Comparison of ENCODE assay signal across 8 cellular contexts in genomic region chr2:38184964-38185603, GRCh38.
DNase-seq lines count a peak whose midpoint lies in the region; ATAC-seq and TF ChIP-seq lines count a peak whose summit lies in the region.

No MANE protein-coding gene starts in this region.

- peaks cover 2% of the 10 kb centered on the region for H3K4me1 ChIP-seq in smooth muscle cell (ENCODE audit: low read depth)
- no peaks in the 10 kb centered on the region; a peak in 1 of 4 replicates for H3K4me1 ChIP-seq in SK-N-SH (ENCODE audit: control insufficient read depth in 1 of 2, insufficient read depth in 2 of 2, low read depth in 1 of 2, low read length in 1 of 2)

- TF ChIP-seq POLR2A in lower leg skin (IDR thresholded peaks at IDR 0.05), result no peak

- no peaks in the 10 kb centered on the region for H3K9me2 ChIP-seq in SK-N-SH

- H2AFZ ChIP-seq in smooth muscle cell (ENCODE audit: low read depth) (no peak overlapping the region), SK-N-SH (ENCODE audit: low read depth) (no peak overlapping the region)

- no peak for TF ChIP-seq EP300 in SK-N-SH (IDR thresholded peaks at IDR 0.05; ENCODE audit: borderline replicate concordance in 1 of 2, low read depth in 1 of 2, low read length in 1 of 2)

- intact Hi-C loops in lower leg skin (cut with DNase I; ENCODE audit: low total_unique reads), result loop anchor here (5.0 kb wide), 1 partner anchor 1213 kb away; no protein-coding TSS in a partner anchor

- POLR2A ChIA-PET in RWPE1 (lab: Yijun Ruan, JAX; ENCODE audit: low non-redundant PET) (no interaction called here), SK-N-SH (lab: Yijun Ruan, JAX) (no interaction called here)

- H3K27ac ChIP-seq in RWPE1 (no peak overlapping the region), smooth muscle cell (ENCODE audit: low read depth) (peak overlapping the region; percentile 40), substantia nigra (ENCODE audit: low read depth, low read length, poor library complexity, severe bottlenecking) (no peak overlapping the region), SK-N-SH (ENCODE audit: low read depth in 2 of 2, low read length in 1 of 2) (no peak overlapping the region)

- DNase-seq in RWPE1 (ENCODE audit: low spot score) (peak; percentile 28), smooth muscle cell (lab: John Stamatoyannopoulos, UW; ENCODE audit: unreplicated experiment) (no peak), substantia nigra (lab: John Stamatoyannopoulos, UW) (no peak), SK-N-SH (no peak), lower leg skin (ENCODE audit: low spot score in 2 of 2) (no peak), NCI-H1092 (lab: John Stamatoyannopoulos, UW) (no peak)

- TF ChIP-seq RAD21 in SK-N-SH (IDR thresholded peaks at IDR 0.05; ENCODE audit: low read length), result no peak

- H3K36me3 ChIP-seq in smooth muscle cell (ENCODE audit: low read depth) (no peaks in the 10 kb centered on the region), SK-N-SH (replicated peaks in 1 of 2; ENCODE audit: control insufficient read depth in 1 of 2, insufficient read depth in 2 of 2, low read length in 1 of 2) (no peaks in the 10 kb centered on the region)

- ATAC-seq in GM19043 (IDR thresholded peaks at IDR 0.05; ENCODE audit: low read depth, unreplicated experiment) (peak; percentile 98), HG02943 (IDR thresholded peaks at IDR 0.05; ENCODE audit: low read depth, unreplicated experiment) (peak; percentile 96)

- CTCF ChIA-PET in RWPE1 (lab: Yijun Ruan, JAX), result no interaction called here
- CTCF ChIA-PET in SK-N-SH (lab: Yijun Ruan, JAX), result no interaction called here

- H3K4me3 ChIP-seq in smooth muscle cell (no peak overlapping the region), SK-N-SH (ENCODE audit: low read depth in 2 of 2, low read length in 1 of 2) (no peak overlapping the region), lower leg skin (ENCODE audit: low read depth, poor library complexity, severe bottlenecking) (no peak overlapping the region)

- no peak overlapping the region for H3K9ac ChIP-seq in smooth muscle cell (ENCODE audit: low read depth)
- H3K9ac ChIP-seq in SK-N-SH, result no peak overlapping the region

- H3K4me2 ChIP-seq in smooth muscle cell (no peak overlapping the region), SK-N-SH (no peak overlapping the region)

- H3K9me3 ChIP-seq in smooth muscle cell (replicated peaks; ENCODE audit: low read depth) (no peaks in the 10 kb centered on the region), SK-N-SH (no peaks in the 10 kb centered on the region)

- 64% methylated on average over 2 of the region's 2 CpGs for WGBS in smooth muscle cell (ENCODE audit: low lambda C conversion rate)
- 58% methylated on average over 2 of the region's 2 CpGs for WGBS in SK-N-SH (ENCODE audit: low lambda C conversion rate)
- 57 to 65% methylated on average over 2 of the region's 2 CpGs for WGBS in lower leg skin, 2 donors

- H3K79me2 ChIP-seq in smooth muscle cell (ENCODE audit: low read depth), result no peaks in the 10 kb centered on the region
- H3K79me2 ChIP-seq in SK-N-SH (ENCODE audit: insufficient read depth), result no peaks in the 10 kb centered on the region

- TF ChIP-seq CTCF in RWPE1 (conservative IDR thresholded peaks at IDR 0.05; ENCODE audit: low read depth) (no peak), smooth muscle cell (IDR thresholded peaks at IDR 0.05; ENCODE audit: borderline replicate concordance, insufficient read depth, poor library complexity, severe bottlenecking) (no peak), SK-N-SH (IDR thresholded peaks at IDR 0.05) (no peak), lower leg skin (IDR thresholded peaks at IDR 0.05) (no peak)

- no peaks in the 10 kb centered on the region for H3K27me3 ChIP-seq in smooth muscle cell (ENCODE audit: low read depth)
- no peaks in the 10 kb centered on the region for H3K27me3 ChIP-seq in SK-N-SH (ENCODE audit: insufficient read depth)

- H4K20me1 ChIP-seq in smooth muscle cell (ENCODE audit: low read depth) (no peaks in the 10 kb centered on the region), SK-N-SH (ENCODE audit: insufficient read depth) (no peaks in the 10 kb centered on the region)

- H3F3A ChIP-seq in smooth muscle cell (ENCODE audit: low read depth) (peaks cover 5% of the 10 kb centered on the region), SK-N-SH (replicated peaks; ENCODE audit: insufficient read depth) (no peaks in the 10 kb centered on the region)

TF ChIP-seq in SK-N-SH, 30 proteins besides CTCF, POLR2A, EP300 and RAD21:
- TF ChIP-seq MEF2A (IDR thresholded peaks at IDR 0.05; ENCODE audit: borderline replicate concordance, low read depth), result no peak
- TF ChIP-seq USF1 (IDR thresholded peaks at IDR 0.05; ENCODE audit: borderline replicate concordance, low read depth), result no peak
- no peak for TF ChIP-seq NFIC (IDR thresholded peaks at IDR 0.05; ENCODE audit: borderline replicate concordance)
- no peak for TF ChIP-seq TAF1 (IDR thresholded peaks at IDR 0.05; ENCODE audit: borderline replicate concordance, low read depth, low read length)
